In genomic region chr15:101781927-101782326, GRCh38 we compare ENCODE assay signal across 2 cellular contexts.
TF ChIP-seq lines count a peak whose summit lies in the region.

No MANE protein-coding gene starts in this region.

TF ChIP-seq in K562, 482 proteins besides CTCF, POLR2A, EP300 and RAD21 (continued from another document):
- TF ChIP-seq ZNF280A (IDR thresholded peaks at IDR 0.05; ENCODE audit: low read depth, partially characterized antibody) (no peak), ARID3A (IDR thresholded peaks at IDR 0.05; ENCODE audit: borderline replicate concordance, low read depth, low read length) (no peak), HEY1 (CRISPR knock-in tag; IDR thresholded peaks at IDR 0.05; ENCODE audit: borderline replicate concordance) (no peak), ZNF592 (IDR thresholded peaks at IDR 0.05) (no peak)
TF ChIP-seq in K562: peak in this region for 0.

TF ChIP-seq in SK-N-SH treated with all-trans-retinoic acid at 6 μM for 48 hours, 23 proteins besides CTCF, POLR2A, EP300 and RAD21 (continued from another document):
- TF ChIP-seq TSHZ2 (CRISPR knock-in tag; IDR thresholded peaks at IDR 0.05) = no peak
- TF ChIP-seq RARB (CRISPR knock-in tag; IDR thresholded peaks at IDR 0.05) = no peak
